In the genomic region with DNA sequence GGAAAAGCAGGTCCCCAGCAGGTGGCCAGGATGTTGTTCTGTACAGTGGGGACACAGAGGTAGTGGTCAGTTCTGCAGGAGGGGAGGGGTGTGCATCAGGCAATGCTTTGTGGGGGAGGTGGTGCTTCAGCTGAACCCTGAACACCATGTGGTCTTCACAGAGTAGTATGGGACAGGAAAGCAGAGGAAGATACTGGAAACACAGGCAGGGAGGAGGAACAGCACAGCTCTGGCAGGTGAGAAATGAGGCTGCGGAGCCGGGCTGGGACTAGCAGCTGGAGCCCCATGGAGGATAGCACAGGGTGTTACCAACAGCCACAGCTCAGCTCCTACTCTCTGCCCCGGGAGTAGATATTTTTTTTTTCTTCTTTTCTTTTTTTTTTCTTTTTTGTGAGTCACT, we compare ENCODE assay signal across 2 cellular contexts.
TF ChIP-seq lines count a peak whose summit lies in the region.

No MANE protein-coding gene starts in this region.

TF ChIP-seq in IMR-90, 13 proteins besides CTCF, POLR2A, EP300 and RAD21:
- no peak for TF ChIP-seq MXI1 (IDR thresholded peaks at IDR 0.05; ENCODE audit: borderline replicate concordance, low read depth, low read length)
- TF ChIP-seq BHLHE40 (IDR thresholded peaks at IDR 0.05; ENCODE audit: low read depth, low read length) = no peak
- TF ChIP-seq CHD1 (IDR thresholded peaks at IDR 0.05; ENCODE audit: low read depth, low read length) = no peak
- TF ChIP-seq RCOR1 (IDR thresholded peaks at IDR 0.05; ENCODE audit: insufficient replicate concordance, low read length) = no peak
- no peak for TF ChIP-seq NFE2L2 (IDR thresholded peaks at IDR 0.05; ENCODE audit: low read depth, low read length)
- no peak for TF ChIP-seq MAZ (IDR thresholded peaks at IDR 0.05; ENCODE audit: borderline replicate concordance, low read depth, low read length)
- TF ChIP-seq CEBPB (IDR thresholded peaks at IDR 0.05; ENCODE audit: low read depth, low read length) = no peak
- TF ChIP-seq MAFK (IDR thresholded peaks at IDR 0.05; ENCODE audit: low read depth, low read length) = no peak
- no peak for TF ChIP-seq RFX5 (IDR thresholded peaks at IDR 0.05; ENCODE audit: low read depth, low read length)
- TF ChIP-seq, protein P1, sequence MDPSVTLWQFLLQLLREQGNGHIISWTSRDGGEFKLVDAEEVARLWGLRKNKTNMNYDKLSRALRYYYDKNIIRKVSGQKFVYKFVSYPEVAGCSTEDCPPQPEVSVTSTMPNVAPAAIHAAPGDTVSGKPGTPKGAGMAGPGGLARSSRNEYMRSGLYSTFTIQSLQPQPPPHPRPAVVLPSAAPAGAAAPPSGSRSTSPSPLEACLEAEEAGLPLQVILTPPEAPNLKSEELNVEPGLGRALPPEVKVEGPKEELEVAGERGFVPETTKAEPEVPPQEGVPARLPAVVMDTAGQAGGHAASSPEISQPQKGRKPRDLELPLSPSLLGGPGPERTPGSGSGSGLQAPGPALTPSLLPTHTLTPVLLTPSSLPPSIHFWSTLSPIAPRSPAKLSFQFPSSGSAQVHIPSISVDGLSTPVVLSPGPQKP (IDR thresholded peaks at IDR 0.05; ENCODE audit: borderline replicate concordance, low read depth, low read length) = no peak
- no peak for TF ChIP-seq SMC3 (IDR thresholded peaks at IDR 0.05; ENCODE audit: low read depth, low read length)
- no peak for TF ChIP-seq USF2 (IDR thresholded peaks at IDR 0.05; ENCODE audit: low read depth, low read length)
- no peak for TF ChIP-seq FOS (IDR thresholded peaks at IDR 0.05; ENCODE audit: low read depth, low read length)

TF ChIP-seq in H1, 55 proteins besides CTCF, POLR2A, EP300 and RAD21:
- TF ChIP-seq USF2 (IDR thresholded peaks at IDR 0.05; ENCODE audit: low read length) (no peak), CHD1 (IDR thresholded peaks at IDR 0.05; ENCODE audit: low read depth, low read length) (no peak), TEAD4 (IDR thresholded peaks at IDR 0.05; ENCODE audit: low read depth, low read length) (no peak)
